14 cellular contexts compared by ENCODE assay signal in the genomic region with DNA sequence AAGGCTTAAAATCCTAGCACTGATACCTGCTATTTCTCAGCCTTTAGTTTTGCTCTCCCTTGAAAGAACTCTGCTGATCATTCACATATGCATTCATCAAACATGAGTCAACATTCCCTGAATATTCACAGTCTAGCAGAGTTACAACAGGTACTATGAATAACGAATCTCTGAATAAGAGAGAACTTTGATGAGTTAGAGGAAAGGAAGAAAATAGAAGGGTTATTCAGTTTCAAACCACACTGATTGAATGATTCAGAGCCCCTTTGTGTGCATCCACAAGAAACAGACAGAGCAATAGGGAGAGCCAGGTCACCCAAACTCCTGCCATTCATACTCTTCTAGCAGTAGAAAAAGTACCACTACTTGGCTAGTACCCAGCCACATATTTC. TPM values are rescaled to one million over a fixed set of nuclear protein-coding genes. Genes with fewer than 3 reads are reported as not detected.
DNase-seq lines count a peak whose midpoint lies in the region; ATAC-seq and TF ChIP-seq lines count a peak whose summit lies in the region.
"Had no signal": no experiment of that assay in that cellular context is flagged by ENCODE, and none has a peak within 500 bp of the region (broad histone marks: within the 10 kb centered on the region; RNA-seq: fewer than 3 reads in every experiment).

No MANE protein-coding gene starts in this region.

- H3K27me3 Mint-ChIP-seq in activated CD4-positive, alpha-beta T cell treated with anti-CD3 and anti-CD28 coated beads for 36 hours: peaks cover 51% of the 10 kb centered on the region
- peaks cover 59% of the 10 kb centered on the region for H3K27me3 Mint-ChIP-seq in activated CD4-positive, alpha-beta T cell treated with anti-CD3 and anti-CD28 coated beads, Interleukin-2, amount 10 ng/mL, durations not matched to agents 24 days and 14 days

- H3K9me3 ChIP-seq in PC-9 (ENCODE audit: insufficient read depth, low read depth): no peaks in the 10 kb centered on the region
- no peaks in the 10 kb centered on the region for H3K9me3 ChIP-seq in smooth muscle cell (replicated peaks; ENCODE audit: low read depth)
- H3K9me3 ChIP-seq: stomach had no signal

- POLR2A ChIA-PET in activated CD4-positive, alpha-beta T cell treated with anti-CD3 and anti-CD28 coated beads for 36 hours (lab: Charles Lee): no interaction called here
- POLR2A ChIA-PET in PC-9 (lab: Charles Lee; ENCODE audit: unreplicated experiment): no interaction called here

- H3K4me3 ChIP-seq in PC-9 (no peak overlapping the region), epithelial cell of esophagus (ENCODE audit: low read length) (no peak overlapping the region), smooth muscle cell (no peak overlapping the region)
- H3K4me3 ChIP-seq: stomach had no signal

- no peaks in the 10 kb centered on the region for H3K36me3 Mint-ChIP-seq in activated CD4-positive, alpha-beta T cell treated with anti-CD3 and anti-CD28 coated beads for 36 hours (ENCODE audit: low read depth)
- H3K36me3 Mint-ChIP-seq in activated CD4-positive, alpha-beta T cell treated with anti-CD3 and anti-CD28 coated beads, Interleukin-2, amount 10 ng/mL, durations not matched to agents 24 days and 14 days (ENCODE audit: low read depth): no peaks in the 10 kb centered on the region
- H3K36me3 Mint-ChIP-seq: activated naive CD8-positive, alpha-beta T cell treated with anti-CD3 and anti-CD28 coated beads, Interleukin-2, amount 10 ng/mL, durations not matched to agents 7 days and 5 days had no signal

- H3K27ac ChIP-seq in PC-9 (peak overlapping the region; percentile 65), smooth muscle cell (ENCODE audit: low read depth) (peak overlapping the region; percentile 17)
- H3K27ac ChIP-seq: 22Rv1, stomach had no signal

- H3K4me1 ChIP-seq in PC-9 (replicated peaks; ENCODE audit: insufficient read depth) (peaks cover 18% of the 10 kb centered on the region), smooth muscle cell (ENCODE audit: low read depth) (no peaks in the 10 kb centered on the region)
- H3K4me1 ChIP-seq: stomach had no signal

- no peak for DNase-seq in activated CD4-positive, alpha-beta T cell treated with anti-CD3 and anti-CD28 coated beads for 36 hours
- DNase-seq in activated CD4-positive, alpha-beta T cell treated with anti-CD3 and anti-CD28 coated beads, Interleukin-2, amount 10 ng/mL, durations not matched to agents 24 days and 14 days: no peak
- DNase-seq in PC-9 (peak in 1 of 2 experiments; percentile 71), epithelial cell of esophagus (ENCODE audit: low read depth) (peak; percentile 82), smooth muscle cell (lab: John Stamatoyannopoulos, UW; ENCODE audit: unreplicated experiment) (no peak), SIG-M5 treated with dmso at 0.1 percent for 504 hours (lab: John Stamatoyannopoulos, UW; ENCODE audit: unreplicated experiment) (no peak)
- no peak for DNase-seq in activated CD4-positive, alpha-beta T cell treated with anti-CD3 and anti-CD28 coated beads for 48 hours
- DNase-seq: activated B cell treated with CpG ODN at 0.5 μM for 24 hours; activated CD8-positive, alpha-beta memory T cell treated with anti-CD3 and anti-CD28 coated beads, Interleukin-2, amount 50 U/mL, for 4 hours; activated naive CD8-positive, alpha-beta T cell treated with anti-CD3 and anti-CD28 coated beads, Interleukin-2, amount 10 ng/mL, durations not matched to agents 7 days and 5 days; NCI-H2107; stomach had no signal

- H3K27ac Mint-ChIP-seq in activated CD4-positive, alpha-beta T cell treated with anti-CD3 and anti-CD28 coated beads for 36 hours: no peak overlapping the region
- no peak overlapping the region for H3K27ac Mint-ChIP-seq in activated CD4-positive, alpha-beta T cell treated with anti-CD3 and anti-CD28 coated beads, Interleukin-2, amount 10 ng/mL, durations not matched to agents 24 days and 14 days
- H3K27ac Mint-ChIP-seq: activated B cell treated with CpG ODN at 0.5 μM for 24 hours; activated naive CD8-positive, alpha-beta T cell treated with anti-CD3 and anti-CD28 coated beads, Interleukin-2, amount 10 ng/mL, durations not matched to agents 7 days and 5 days had no signal

- H3K4me1 Mint-ChIP-seq in activated CD4-positive, alpha-beta T cell treated with anti-CD3 and anti-CD28 coated beads for 36 hours: no peaks in the 10 kb centered on the region
- H3K4me1 Mint-ChIP-seq in activated CD4-positive, alpha-beta T cell treated with anti-CD3 and anti-CD28 coated beads, Interleukin-2, amount 10 ng/mL, durations not matched to agents 24 days and 14 days: no peaks in the 10 kb centered on the region
- H3K4me1 Mint-ChIP-seq: activated B cell treated with CpG ODN at 0.5 μM for 24 hours; activated naive CD8-positive, alpha-beta T cell treated with anti-CD3 and anti-CD28 coated beads, Interleukin-2, amount 10 ng/mL, durations not matched to agents 7 days and 5 days had no signal

- WGBS in smooth muscle cell (ENCODE audit: low lambda C conversion rate): 65% methylated on average over 1 of the region's 1 CpG

- no peaks in the 10 kb centered on the region for H4K20me1 ChIP-seq in PC-9 (ENCODE audit: insufficient read depth)
- no peaks in the 10 kb centered on the region for H4K20me1 ChIP-seq in smooth muscle cell (ENCODE audit: low read depth)

- peak overlapping the region; percentile 35; the same call in 1 of the 2 replicates for H3K4me2 ChIP-seq in PC-9
- H3K4me2 ChIP-seq in smooth muscle cell: no peak overlapping the region

- H3K27me3 ChIP-seq in PC-9 (ENCODE audit: insufficient read depth, low read depth) (no peaks in the 10 kb centered on the region), smooth muscle cell (ENCODE audit: low read depth) (no peaks in the 10 kb centered on the region)

- intact Hi-C loops in activated CD4-positive, alpha-beta T cell treated with anti-CD3 and anti-CD28 coated beads for 36 hours (cut with DNase I, micrococcal nuclease): no loop called here
- intact Hi-C loops in activated CD4-positive, alpha-beta T cell treated with anti-CD3 and anti-CD28 coated beads, Interleukin-2, amount 10 ng/mL, durations not matched to agents 24 days and 14 days (cut with micrococcal nuclease): no loop called here
- intact Hi-C loops in PC-9 (cut with micrococcal nuclease; ENCODE audit: unreplicated experiment): no loop called here

- BruUV-seq in PC-9 (replicated peaks; lab: Mats Ljungman, UMichigan): no TSS peak

- no peak overlapping the region for H2AFZ ChIP-seq in PC-9
- H2AFZ ChIP-seq in smooth muscle cell (ENCODE audit: low read depth): no peak overlapping the region

- H3F3A ChIP-seq in PC-9 (ENCODE audit: insufficient read depth, low read depth): peaks cover 17% of the 10 kb centered on the region; the same call in 1 of the 2 replicates
- peaks cover under 1% of the 10 kb centered on the region for H3F3A ChIP-seq in smooth muscle cell (ENCODE audit: low read depth)

- peaks cover 3% of the 10 kb centered on the region for H3K9me3 Mint-ChIP-seq in activated CD4-positive, alpha-beta T cell treated with anti-CD3 and anti-CD28 coated beads for 36 hours (ENCODE audit: low read depth)
- H3K9me3 Mint-ChIP-seq in activated CD4-positive, alpha-beta T cell treated with anti-CD3 and anti-CD28 coated beads, Interleukin-2, amount 10 ng/mL, durations not matched to agents 24 days and 14 days: no peaks in the 10 kb centered on the region
- H3K9me3 Mint-ChIP-seq: activated naive CD8-positive, alpha-beta T cell treated with anti-CD3 and anti-CD28 coated beads, Interleukin-2, amount 10 ng/mL, durations not matched to agents 7 days and 5 days had no signal

- no peaks in the 10 kb centered on the region for H3K9me2 ChIP-seq in PC-9 (ENCODE audit: insufficient read depth)

- H3K36me3 ChIP-seq in PC-9 (ENCODE audit: low read depth) (no peaks in the 10 kb centered on the region), smooth muscle cell (ENCODE audit: low read depth) (no peaks in the 10 kb centered on the region)
- H3K36me3 ChIP-seq: stomach had no signal

- peak; percentile 66 for ATAC-seq in activated CD4-positive, alpha-beta T cell treated with anti-CD3 and anti-CD28 coated beads for 36 hours
- ATAC-seq in GM19452 (IDR thresholded peaks at IDR 0.05; ENCODE audit: unreplicated experiment): no peak

- no peaks in the 10 kb centered on the region for H3K79me2 ChIP-seq in PC-9 (ENCODE audit: low read depth)
- H3K79me2 ChIP-seq in smooth muscle cell (ENCODE audit: low read depth): no peaks in the 10 kb centered on the region

- no peak overlapping the region for H3K9ac ChIP-seq in smooth muscle cell (ENCODE audit: low read depth)

- H3K4me3 Mint-ChIP-seq in activated CD4-positive, alpha-beta T cell treated with anti-CD3 and anti-CD28 coated beads for 36 hours: no peak overlapping the region
- H3K4me3 Mint-ChIP-seq in activated CD4-positive, alpha-beta T cell treated with anti-CD3 and anti-CD28 coated beads, Interleukin-2, amount 10 ng/mL, durations not matched to agents 24 days and 14 days: no peak overlapping the region
- H3K4me3 Mint-ChIP-seq: activated B cell treated with CpG ODN at 0.5 μM for 24 hours; activated naive CD8-positive, alpha-beta T cell treated with anti-CD3 and anti-CD28 coated beads, Interleukin-2, amount 10 ng/mL, durations not matched to agents 7 days and 5 days had no signal

- CTCF ChIA-PET in activated CD4-positive, alpha-beta T cell treated with anti-CD3 and anti-CD28 coated beads for 36 hours (lab: Charles Lee): no interaction called here
- CTCF ChIA-PET in PC-9 (lab: Charles Lee): no interaction called here

- TF ChIP-seq CTCF in PC-9 (conservative IDR thresholded peaks at IDR 0.05): no peak
- no peak for TF ChIP-seq CTCF in epithelial cell of esophagus (IDR thresholded peaks at IDR 0.05; ENCODE audit: insufficient read depth, low read depth, low read length, missing control alignments)
- TF ChIP-seq CTCF in smooth muscle cell (IDR thresholded peaks at IDR 0.05; ENCODE audit: borderline replicate concordance, insufficient read depth, poor library complexity, severe bottlenecking): no peak

RNA-seq across cellular contexts. Expression of gene FOXD1, which starts 36.0 kb away (rescaled TPM):
- under 1 TPM; 0.23 to 0.48 TPM for total RNA-seq in activated CD4-positive, alpha-beta T cell treated with anti-CD3 and anti-CD28 coated beads for 36 hours
- total RNA-seq in activated CD4-positive, alpha-beta T cell treated with anti-CD3 and anti-CD28 coated beads, Interleukin-2, amount 10 ng/mL, durations not matched to agents 24 days and 14 days: 0.09 and 0.14 TPM in 2 replicates
- total RNA-seq in PC-9 (2021) (4.0 and 4.1 TPM in 2 replicates), smooth muscle cell (9.0 and 10.0 TPM in 2 replicates)
- 13.8 and 14.3 TPM in 2 replicates for polyA plus RNA-seq in smooth muscle cell
